23 cellular contexts compared by ENCODE assay signal in the genomic region with DNA sequence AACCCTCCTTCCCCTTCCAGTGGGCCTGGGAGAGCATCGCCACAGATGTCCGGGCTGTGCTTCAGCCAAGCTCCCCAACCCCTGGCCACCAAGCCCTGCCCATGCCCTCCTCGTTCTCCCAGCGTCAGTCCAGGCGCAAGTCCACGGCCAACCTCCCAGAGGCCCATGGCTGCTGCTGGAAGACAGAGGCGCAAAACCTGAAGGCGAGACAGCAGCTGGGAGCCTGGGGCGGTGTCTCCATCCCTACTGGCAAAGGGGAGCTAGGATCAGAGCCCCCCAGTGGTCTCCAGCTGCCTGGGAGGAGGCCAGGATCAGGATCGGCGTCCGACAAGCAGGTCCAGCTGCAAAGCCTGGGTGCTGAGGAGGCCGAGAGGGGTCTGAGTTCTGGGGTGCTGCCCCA. TPM values are rescaled to one million over a fixed set of nuclear protein-coding genes. Genes with fewer than 3 reads are reported as not detected.
"Had no signal": no experiment of that assay in that cellular context is flagged by ENCODE, and none has a peak within 500 bp of the region (broad histone marks: within the 10 kb centered on the region; RNA-seq: fewer than 3 reads in every experiment).

No MANE protein-coding gene starts in this region.

- H3K27ac Mint-ChIP-seq: activated CD4-positive, alpha-beta T cell treated with anti-CD3 and anti-CD28 coated beads, Interleukin-2, amount 10 ng/mL, durations not matched to agents 24 days and 14 days; activated naive CD8-positive, alpha-beta T cell treated with anti-CD3 and anti-CD28 coated beads, Interleukin-2, amount 10 ng/mL, durations not matched to agents 7 days and 5 days; progenitor cell of endocrine pancreas had no signal

- H3K9me3 Mint-ChIP-seq: activated CD4-positive, alpha-beta T cell treated with anti-CD3 and anti-CD28 coated beads, Interleukin-2, amount 10 ng/mL, durations not matched to agents 24 days and 14 days; activated naive CD8-positive, alpha-beta T cell treated with anti-CD3 and anti-CD28 coated beads, Interleukin-2, amount 10 ng/mL, durations not matched to agents 7 days and 5 days; naive thymus-derived CD8-positive, alpha-beta T cell had no signal

- H3K27me3 ChIP-seq: right atrium auricular region, tibial nerve, vagina had no signal

- H3K9me3 ChIP-seq: left ventricle myocardium inferior, right atrium auricular region, tibial nerve, vagina had no signal

- DNase-seq: activated CD4-positive, alpha-beta T cell treated with anti-CD3 and anti-CD28 coated beads, Interleukin-2, amount 10 ng/mL, durations not matched to agents 24 days and 14 days; activated CD4-positive, CD25-positive, alpha-beta regulatory T cell; activated naive CD4-positive, alpha-beta T cell; activated naive CD8-positive, alpha-beta T cell treated with anti-CD3 and anti-CD28 coated beads, Interleukin-2, amount 10 ng/mL, durations not matched to agents 7 days and 5 days; cortex of kidney; effector CD8-positive, alpha-beta T cell; foreskin melanocyte; head of caudate nucleus; left ventricle myocardium inferior; naive thymus-derived CD8-positive, alpha-beta T cell; occipital lobe; small intestine; stimulated activated CD4-positive, alpha-beta T cell treated with anti-CD3 and anti-CD28 coated beads, Interleukin-4, amount 100 ng/mL, for 24 hours; stimulated activated naive CD4-positive, alpha-beta T cell; substantia nigra; SW 1271 had no signal

- H3K36me3 ChIP-seq: left ventricle myocardium inferior, right atrium auricular region, tibial nerve, vagina had no signal

- H3K36me3 Mint-ChIP-seq: activated naive CD8-positive, alpha-beta T cell treated with anti-CD3 and anti-CD28 coated beads, Interleukin-2, amount 10 ng/mL, durations not matched to agents 7 days and 5 days; naive thymus-derived CD8-positive, alpha-beta T cell had no signal

- H3K4me1 Mint-ChIP-seq: activated CD4-positive, alpha-beta T cell treated with anti-CD3 and anti-CD28 coated beads, Interleukin-2, amount 10 ng/mL, durations not matched to agents 24 days and 14 days; activated naive CD8-positive, alpha-beta T cell treated with anti-CD3 and anti-CD28 coated beads, Interleukin-2, amount 10 ng/mL, durations not matched to agents 7 days and 5 days; naive thymus-derived CD8-positive, alpha-beta T cell had no signal

- H3K4me3 ChIP-seq: left ventricle myocardium inferior, right atrium auricular region, tibial nerve, vagina had no signal

- H3K4me3 Mint-ChIP-seq: activated CD4-positive, alpha-beta T cell treated with anti-CD3 and anti-CD28 coated beads, Interleukin-2, amount 10 ng/mL, durations not matched to agents 24 days and 14 days; activated naive CD8-positive, alpha-beta T cell treated with anti-CD3 and anti-CD28 coated beads, Interleukin-2, amount 10 ng/mL, durations not matched to agents 7 days and 5 days; naive thymus-derived CD8-positive, alpha-beta T cell had no signal

- H3K4me1 ChIP-seq: left ventricle myocardium inferior, right atrium auricular region, tibial nerve, vagina had no signal

- ATAC-seq: naive thymus-derived CD8-positive, alpha-beta T cell had no signal

- H3K27me3 Mint-ChIP-seq: naive thymus-derived CD8-positive, alpha-beta T cell had no signal

- H3K27ac ChIP-seq: left ventricle myocardium inferior, right atrium auricular region, tibial nerve, vagina had no signal

RNA-seq across cellular contexts. Expression of gene TSGA10IP, which starts 1.9 kb away (rescaled TPM):
- total RNA-seq: activated CD4-positive, alpha-beta T cell treated with anti-CD3 and anti-CD28 coated beads, Interleukin-2, amount 10 ng/mL, durations not matched to agents 24 days and 14 days; activated CD8-positive, alpha-beta memory T cell treated with anti-CD3 and anti-CD28 coated beads for 36 hours; activated naive CD8-positive, alpha-beta T cell treated with anti-CD3 and anti-CD28 coated beads, Interleukin-2, amount 10 ng/mL, durations not matched to agents 7 days and 5 days; left ventricle myocardium inferior; mucosa of gallbladder; naive thymus-derived CD8-positive, alpha-beta T cell; occipital lobe; progenitor cell of endocrine pancreas; right atrium auricular region; T-helper 2 cell treated with Interferon-gamma antibody and Interleukin-4, amounts not matched to agents 100 ng/mL and 5 ng/mL, for 36 hours; tibial nerve; vagina had no signal
- polyA plus RNA-seq: naive thymus-derived CD8-positive, alpha-beta T cell; small intestine had no signal

RNA-seq across cellular contexts. Expression of gene FOSL1, which starts 46.9 kb away (rescaled TPM):
- total RNA-seq: naive thymus-derived CD8-positive, alpha-beta T cell; occipital lobe had no signal
